In the genomic region with DNA sequence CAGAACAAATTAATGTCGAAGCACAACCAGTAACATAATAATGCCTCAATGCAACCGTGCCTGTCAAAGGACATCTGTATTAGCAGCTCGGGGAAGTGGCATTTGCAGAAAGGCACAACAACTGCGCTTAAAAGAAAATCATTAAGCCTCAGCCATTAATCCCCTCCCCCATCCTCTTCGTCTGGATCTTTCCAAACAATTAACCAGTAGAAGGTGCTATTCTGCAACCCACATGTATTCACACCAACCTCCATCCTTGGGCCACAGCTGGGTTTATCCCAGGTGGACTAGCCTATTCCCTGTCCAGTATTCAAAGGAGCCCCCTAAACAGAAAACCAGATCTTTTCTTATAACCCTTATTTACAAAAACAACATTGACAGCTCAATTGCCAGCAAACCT, we compare ENCODE assay signal across 8 cellular contexts. TPM values are rescaled to one million over a fixed set of nuclear protein-coding genes. Genes with fewer than 3 reads are reported as not detected.
DNase-seq lines count a peak whose midpoint lies in the region; ATAC-seq and TF ChIP-seq lines count a peak whose summit lies in the region.

No MANE protein-coding gene starts in this region.

- no peaks in the 10 kb centered on the region for H3K9me3 Mint-ChIP-seq in activated naive CD4-positive, alpha-beta T cell treated with anti-CD3 and anti-CD28 coated beads for 36 hours

- H3K27me3 ChIP-seq in Peyer's patch, result no peaks in the 10 kb centered on the region

- H3K27ac ChIP-seq in Peyer's patch, result no peak overlapping the region

- intact Hi-C loops in activated naive CD4-positive, alpha-beta T cell treated with anti-CD3 and anti-CD28 coated beads for 36 hours (cut with micrococcal nuclease), result loop anchor here (5.0 to 10.0 kb wide), 5 partner anchors 157 to 1030 kb away; a partner anchor contains a TSS

- H3K27ac Mint-ChIP-seq in activated naive CD4-positive, alpha-beta T cell treated with anti-CD3 and anti-CD28 coated beads for 36 hours, result no peak overlapping the region

- no peaks in the 10 kb centered on the region for H3K36me3 ChIP-seq in Peyer's patch

- no peak overlapping the region for H3K4me3 ChIP-seq in Peyer's patch

- H3K4me3 Mint-ChIP-seq in activated naive CD4-positive, alpha-beta T cell treated with anti-CD3 and anti-CD28 coated beads for 36 hours, result peak overlapping the region; percentile 8

- H3K9me3 ChIP-seq in Peyer's patch, result no peaks in the 10 kb centered on the region

- no peak for DNase-seq in activated naive CD4-positive, alpha-beta T cell treated with anti-CD3 and anti-CD28 coated beads for 36 hours
- no peak for DNase-seq in activated naive CD4-positive, alpha-beta T cell treated with Interleukin-2 at 50 U/mL for 16 hours
- DNase-seq in Peyer's patch (no peak), inferior parietal cortex (ENCODE audit: extremely low spot score) (peak; percentile 52), superior temporal gyrus (ENCODE audit: extremely low spot score) (peak; percentile 77), epidermal melanocyte (ENCODE audit: insufficient read length, low spot score) (no peak), NCI-H1048 (lab: John Stamatoyannopoulos, UW) (no peak)

- peak in 4 of 6 experiments; percentile 16 to 54 (median 42) for TF ChIP-seq CTCF in Peyer's patch (IDR thresholded peaks at IDR 0.05)

- ATAC-seq in HG02571 (IDR thresholded peaks at IDR 0.05; ENCODE audit: unreplicated experiment), result no peak

- CTCF ChIA-PET in activated naive CD4-positive, alpha-beta T cell treated with anti-CD3 and anti-CD28 coated beads for 36 hours (lab: Charles Lee), result interaction anchor here (0.6 to 1.9 kb wide), 4 partner anchors 32 to 240 kb away, joined by 3 to 10 read pairs (median 3); no protein-coding TSS in a partner anchor

- peaks cover 50% of the 10 kb centered on the region for H3K4me1 Mint-ChIP-seq in activated naive CD4-positive, alpha-beta T cell treated with anti-CD3 and anti-CD28 coated beads for 36 hours (ENCODE audit: low read depth)

- H3K27me3 Mint-ChIP-seq in activated naive CD4-positive, alpha-beta T cell treated with anti-CD3 and anti-CD28 coated beads for 36 hours (ENCODE audit: low read depth), result no peaks in the 10 kb centered on the region

- H3K36me3 Mint-ChIP-seq in activated naive CD4-positive, alpha-beta T cell treated with anti-CD3 and anti-CD28 coated beads for 36 hours (ENCODE audit: low read depth), result peaks cover 6% of the 10 kb centered on the region

- no peak for TF ChIP-seq POLR2A in Peyer's patch (IDR thresholded peaks at IDR 0.05)

- H3K4me1 ChIP-seq in Peyer's patch, result peaks cover 0 to 25% (median 0%) of the 10 kb centered on the region in 4 donors

RNA-seq across cellular contexts. Expression of a gene that starts 2.6 kb away (rescaled TPM):
- total RNA-seq in activated naive CD4-positive, alpha-beta T cell treated with anti-CD3 and anti-CD28 coated beads for 36 hours, result 10 to 100 TPM; 46.4 to 47.6 TPM
- total RNA-seq in Peyer's patch, result 100 to 1,000 TPM in 3 of 4 donors, 10 to 100 TPM in 1; 98.5 to 528 (median 110) TPM

Comparison
In these comparisons a context has a peak if more than half of its experiments do, and no peak if none do; other contexts are left out.
1. DNase-seq: peak in inferior parietal cortex (single experiment) and superior temporal gyrus (single experiment); none in activated naive CD4-positive, alpha-beta T cell treated with anti-CD3 and anti-CD28 coated beads for 36 hours (single experiment), activated naive CD4-positive, alpha-beta T cell treated with Interleukin-2 at 50 U/mL for 16 hours (single experiment), Peyer's patch (0 of 3), epidermal melanocyte (single experiment) and NCI-H1048 (single experiment).